Comparison of ENCODE assay signal across 24 cellular contexts in the genomic region with DNA sequence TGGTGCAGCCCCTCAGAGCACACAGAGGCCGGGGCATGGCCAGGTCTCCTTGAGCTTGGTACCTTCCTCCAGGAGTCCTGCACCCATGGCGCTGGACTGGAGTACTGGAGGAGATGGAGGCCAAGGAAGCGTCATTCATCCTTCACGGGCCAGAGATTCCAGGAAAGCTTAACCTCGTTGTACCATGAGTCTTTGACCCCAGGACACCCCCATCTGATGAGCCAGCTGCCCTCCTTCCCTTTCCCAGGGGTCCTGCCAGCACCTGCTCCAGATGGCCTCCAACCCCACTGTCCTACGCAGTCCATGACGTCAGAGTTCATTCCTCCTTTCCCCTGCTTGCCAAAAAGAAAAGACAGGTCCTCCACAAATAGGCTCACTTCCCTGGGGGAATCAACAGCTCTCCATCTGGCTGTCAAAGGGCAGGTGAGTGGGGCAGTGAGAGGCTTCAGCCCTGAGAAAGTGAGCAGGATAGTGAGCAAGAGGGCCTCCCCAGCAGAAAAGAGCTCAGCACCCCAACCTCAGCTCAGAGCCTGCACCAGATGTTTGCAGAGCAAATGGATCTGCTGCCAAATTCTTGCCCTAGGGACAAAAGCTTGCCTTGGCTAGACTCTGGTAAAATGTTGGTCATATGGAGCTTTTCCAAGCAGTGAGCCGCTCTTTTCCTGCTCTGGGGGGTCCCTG. TPM values are rescaled to one million over a fixed set of nuclear protein-coding genes. Genes with fewer than 3 reads are reported as not detected.
A peak's percentile ranks its signal among the peaks of the same experiment; 100 is the strongest.
DNase-seq lines count a peak whose midpoint lies in the region; ATAC-seq, FAIRE-seq and TF ChIP-seq lines count a peak whose summit lies in the region.
"Had no signal": no experiment of that assay in that cellular context is flagged by ENCODE, and none has a peak within 500 bp of the region (broad histone marks: within the 10 kb centered on the region; RNA-seq: fewer than 3 reads in every experiment).

No MANE protein-coding gene starts in this region.

- peak; percentile 50 for DNase-seq in activated CD8-positive, alpha-beta memory T cell treated with anti-CD3 and anti-CD28 coated beads for 24 hours
- no peak for DNase-seq in activated CD8-positive, alpha-beta memory T cell treated with anti-CD3 and anti-CD28 coated beads, Interleukin-2, amount 50 U/mL, for 48 hours
- DNase-seq in fibroblast of mammary gland (ENCODE audit: low read depth), result peak; percentile 84
- peak; percentile 73 for DNase-seq in mesenteric fat pad (ENCODE audit: low spot score)
- DNase-seq in ureter (ENCODE audit: low spot score), result peak; percentile 38
- no peak for DNase-seq in D721Med (ENCODE audit: insufficient read length, low spot score)
- no peak for DNase-seq in MV-4-11 (lab: John Stamatoyannopoulos, UW)
- DNase-seq: activated CD4-positive, CD25-positive, alpha-beta regulatory T cell treated with anti-CD3 and anti-CD28 coated beads, Interleukin-2, amount 50 U/mL, for 72 hours; activated naive CD4-positive, alpha-beta T cell treated with anti-CD3 and anti-CD28 coated beads, Interleukin-2, amount 50 U/mL, for 16 hours; CD4-positive, alpha-beta memory T cell; EL; NCI-H2081 treated with DMSO at 0.1 percent for 48 hours; occipital lobe; small intestine; T-helper 17 cell had no signal

- H3K4me3 ChIP-seq in fibroblast of mammary gland (ENCODE audit: control insufficient read depth, low read depth, low read length), result no peak overlapping the region
- H3K4me3 ChIP-seq: A549, hepatocyte had no signal

- no peak for ATAC-seq in GM21515 (IDR thresholded peaks at IDR 0.05; ENCODE audit: unreplicated experiment)
- ATAC-seq: esophagus mucosa; stimulated activated memory B cell treated with anti-CD40 and anti-IgM and Interleukin-4, amounts not matched to agents 10 μg/mL and 1 μg/mL and 100 μg/mL, for 72 hours; T-helper 17 cell had no signal

- TF ChIP-seq CTCF in fibroblast of mammary gland (conservative IDR thresholded peaks at IDR 0.05; ENCODE audit: control insufficient read depth, insufficient read depth, low read depth, low read length) (no peak), D721Med (IDR thresholded peaks at IDR 0.05; ENCODE audit: insufficient read depth, missing control alignments) (no peak)

- FAIRE-seq in D721Med (lab: Jason Lieb, UNC), result no peak
- FAIRE-seq: A549, small intestine, urothelium cell line had no signal

RNA-seq across cellular contexts. Expression of a gene that starts 4.5 kb away (rescaled TPM):
- total RNA-seq in mesenteric fat pad, result 2.5 TPM
- total RNA-seq in ureter, result 0.36 TPM
- total RNA-seq: CD4-positive, alpha-beta memory T cell; dermis microvascular lymphatic vessel endothelial cell; hepatocyte; kidney epithelial cell; mononuclear cell; occipital lobe; T-helper 17 cell had no signal

RNA-seq across cellular contexts. Expression of a gene that starts 30.8 kb away (rescaled TPM):
- 33.5 TPM for total RNA-seq in mesenteric fat pad
- 77.2 TPM for total RNA-seq in ureter

Comparison
In these comparisons a context has a peak if more than half of its experiments do, and no peak if none do; other contexts are left out.
1. DNase-seq: peak in activated CD8-positive, alpha-beta memory T cell treated with anti-CD3 and anti-CD28 coated beads for 24 hours (single experiment), fibroblast of mammary gland (single experiment), mesenteric fat pad (single experiment) and ureter (single experiment); none in activated CD8-positive, alpha-beta memory T cell treated with anti-CD3 and anti-CD28 coated beads, Interleukin-2, amount 50 U/mL, for 48 hours (single experiment), D721Med (single experiment) and MV-4-11 (single experiment).